ENCODE assay signal across 9 cellular contexts in genomic region chr2:20593072-20594034, GRCh38. TPM values are rescaled to one million over a fixed set of nuclear protein-coding genes. Genes with fewer than 3 reads are reported as not detected.
DNase-seq lines count a peak whose midpoint lies in the region; ATAC-seq and TF ChIP-seq lines count a peak whose summit lies in the region.
"Had no signal": no experiment of that assay in that cellular context is flagged by ENCODE, and none has a peak within 500 bp of the region (broad histone marks: within the 10 kb centered on the region; RNA-seq: fewer than 3 reads in every experiment).

No MANE protein-coding gene starts in this region.

- intact Hi-C loops in vagina (cut with DNase I): no loop called here

- H3K9me3 ChIP-seq in vagina: no peaks in the 10 kb centered on the region

- no peaks in the 10 kb centered on the region for H3K36me3 ChIP-seq in vagina

- DNase-seq in activated effector memory CD4-positive, alpha-beta T cell treated with anti-CD3 and anti-CD28 coated beads, Interleukin-2, amount 50 U/mL, for 16 hours: peak; percentile 50
- DNase-seq in activated effector memory CD4-positive, alpha-beta T cell treated with Interleukin-2 at 50 U/mL for 16 hours: no peak
- peak; percentile 96 for DNase-seq in choroid plexus epithelial cell (ENCODE audit: low read depth)
- peak; percentile 83 to 87 for DNase-seq in lung microvascular endothelial cell (ENCODE audit: low read depth in 2 of 2)
- no peak for DNase-seq in vagina (ENCODE audit: extremely low spot score in 2 of 2)
- DNase-seq in COR-L47 (lab: John Stamatoyannopoulos, UW): no peak
- DNase-seq in NCI-H1092 (lab: John Stamatoyannopoulos, UW): no peak

- ATAC-seq in HG02973 (IDR thresholded peaks at IDR 0.05; ENCODE audit: unreplicated experiment): no peak

- no peak for TF ChIP-seq POLR2A in vagina (IDR thresholded peaks at IDR 0.05)

- no peaks in the 10 kb centered on the region for H3K27me3 ChIP-seq in vagina
- H3K27me3 ChIP-seq: dorsolateral prefrontal cortex had no signal

- H3K4me3 ChIP-seq in choroid plexus epithelial cell (ENCODE audit: low read depth, low read length) (no peak overlapping the region), vagina (no peak overlapping the region)
- H3K4me3 ChIP-seq: dorsolateral prefrontal cortex had no signal

- H3K4me1 ChIP-seq in vagina: peaks cover 62% of the 10 kb centered on the region

- peak overlapping the region; percentile 86 for H3K27ac ChIP-seq in vagina

- TF ChIP-seq CTCF in choroid plexus epithelial cell (conservative IDR thresholded peaks at IDR 0.05; ENCODE audit: low read depth, low read length) (peak; percentile 23), vagina (IDR thresholded peaks at IDR 0.05) (no peak)

RNA-seq across cellular contexts. Expression of gene HS1BP3, which starts 57.5 kb away (rescaled TPM):
- total RNA-seq in lung microvascular endothelial cell (17.9 and 21.8 TPM in 2 replicates), vagina (23.1 TPM)

Comparison
In these comparisons a context has a peak if more than half of its experiments do, and no peak if none do; other contexts are left out.
1. DNase-seq: peak in activated effector memory CD4-positive, alpha-beta T cell treated with anti-CD3 and anti-CD28 coated beads, Interleukin-2, amount 50 U/mL, for 16 hours (single experiment), choroid plexus epithelial cell (single experiment) and lung microvascular endothelial cell (2 of 2); none in activated effector memory CD4-positive, alpha-beta T cell treated with Interleukin-2 at 50 U/mL for 16 hours (single experiment), vagina (0 of 2), COR-L47 (single experiment) and NCI-H1092 (single experiment).